Comparison of ENCODE assay signal across 1 cellular context in genomic region chr7:106588576-106589494, GRCh38.
A peak's percentile ranks its signal among the peaks of the same experiment; 100 is the strongest.
TF ChIP-seq lines count a peak whose summit lies in the region.

No MANE protein-coding gene starts in this region.

TF ChIP-seq in K562, 482 proteins besides CTCF, POLR2A, EP300 and RAD21 (continued from another document):
- TF ChIP-seq PBX2 (CRISPR knock-in tag; IDR thresholded peaks at IDR 0.05; ENCODE audit: low read depth) (no peak), PBX2 (tag; conservative IDR thresholded peaks at IDR 0.05; ENCODE audit: low read depth) (0 out of 2 replicates have a peak, but pooled peaks have one; percentile 26), L3MBTL2 (IDR thresholded peaks at IDR 0.05) (peak; percentile 90), DPF2 (IDR thresholded peaks at IDR 0.05) (peak; percentile 58), GMEB1 (CRISPR knock-in tag; IDR thresholded peaks at IDR 0.05) (peak; percentile 20; the same call in 1 of the 2 replicates), EHMT2 (IDR thresholded peaks at IDR 0.05) (0 out of 2 replicates have a peak, but pooled peaks have one; percentile 31), ZNF384 (IDR thresholded peaks at IDR 0.05; ENCODE audit: low read depth, low read length) (no peak), ZNF197 (CRISPR knock-in tag; IDR thresholded peaks at IDR 0.05; ENCODE audit: low read depth) (0 out of 2 replicates have a peak, but pooled peaks have one; percentile 30), MXD1 (CRISPR knock-in tag; IDR thresholded peaks at IDR 0.05; ENCODE audit: borderline replicate concordance, poor library complexity, severe bottlenecking) (no peak), RCOR1 (IDR thresholded peaks at IDR 0.05; ENCODE audit: borderline replicate concordance in 1 of 2, low read depth in 2 of 2, low read length in 2 of 2) (peak in 1 of 2 experiments; percentile 82; a peak in 2 of 4 replicates), NR4A1 (CRISPR knock-in tag; IDR thresholded peaks at IDR 0.05) (no peak), NR4A1 (tag; IDR thresholded peaks at IDR 0.05) (peak; percentile 53; the same call in 1 of the 2 replicates), TEAD1 (CRISPR knock-in tag; IDR thresholded peaks at IDR 0.05) (0 out of 4 replicates have a peak, but pooled peaks of 1 of the 2 experiments have one; percentile 1), HDAC2 (IDR thresholded peaks at IDR 0.05) (no peak; the same call in 1 of the 2 replicates), JUN (IDR thresholded peaks at IDR 0.05; ENCODE audit: borderline replicate concordance, low read depth, low read length) (0 out of 2 replicates have a peak, but pooled peaks have one; percentile 28), JUN (CRISPR knock-in tag; IDR thresholded peaks at IDR 0.05; ENCODE audit: borderline replicate concordance) (no peak), ZNF589 (CRISPR knock-in tag; IDR thresholded peaks at IDR 0.05; ENCODE audit: low read depth) (peak; percentile 63; the same call in 1 of the 2 replicates), SUPT5H (IDR thresholded peaks at IDR 0.05) (no peak), DMBX1 (CRISPR knock-in tag; IDR thresholded peaks at IDR 0.05; ENCODE audit: borderline replicate concordance) (peak; percentile 16), ZNF766 (CRISPR knock-in tag; conservative IDR thresholded peaks at IDR 0.05) (peak; percentile 43; the same call in 1 of the 2 replicates), ZBTB9 (CRISPR knock-in tag; IDR thresholded peaks at IDR 0.05) (0 out of 2 replicates have a peak, but pooled peaks have one; percentile 14), HMBOX1 (IDR thresholded peaks at IDR 0.05) (peak; percentile 94)
- TF ChIP-seq, protein P1, sequence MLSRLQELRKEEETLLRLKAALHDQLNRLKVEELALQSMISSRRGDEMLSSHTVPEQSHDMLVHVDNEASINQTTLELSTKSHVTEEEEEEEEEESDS (CRISPR knock-in tag; IDR thresholded peaks at IDR 0.05): no peak
